ENCODE assay signal across 8 cellular contexts in the genomic region with DNA sequence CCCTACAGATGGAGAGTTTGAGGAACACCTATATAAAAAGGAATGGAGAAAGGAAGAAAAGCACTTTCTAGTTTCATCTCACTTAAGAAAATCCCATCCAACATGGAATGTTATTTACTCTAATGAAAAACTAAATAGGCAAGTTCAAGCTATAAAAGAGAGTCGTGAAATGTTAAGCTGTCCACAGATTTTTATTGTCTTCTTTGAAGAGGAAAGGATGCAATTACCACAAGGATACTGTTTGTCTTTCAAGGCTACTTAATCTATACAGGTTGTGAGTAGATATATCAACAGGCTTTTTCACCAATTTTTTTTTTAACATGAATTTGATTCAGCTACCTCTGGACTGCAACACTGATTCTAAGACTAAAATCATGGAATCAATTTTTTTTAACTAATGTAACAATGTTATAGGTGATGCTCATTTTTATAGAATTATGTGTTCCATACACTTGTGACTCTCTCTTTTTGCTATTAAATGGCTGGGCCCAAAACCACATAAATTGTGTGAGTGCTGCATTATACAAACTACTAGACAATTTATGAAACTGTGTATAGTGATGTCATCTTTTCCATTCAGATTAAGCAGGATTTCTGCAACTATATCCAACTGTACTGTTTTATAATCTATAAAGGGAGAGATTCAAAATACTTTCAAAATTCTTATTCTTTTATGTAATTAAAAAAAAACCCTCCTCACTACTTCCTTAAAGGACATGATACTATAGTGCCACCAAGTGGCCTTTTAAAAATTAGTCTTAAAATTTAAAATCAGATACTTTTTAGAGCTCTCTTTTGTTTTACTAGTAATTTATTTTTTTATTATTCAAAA. TPM values are rescaled to one million over a fixed set of nuclear protein-coding genes. Genes with fewer than 3 reads are reported as not detected.
DNase-seq lines count a peak whose midpoint lies in the region; ATAC-seq and TF ChIP-seq lines count a peak whose summit lies in the region.

No MANE protein-coding gene starts in this region.

- H3K4me1 ChIP-seq in endodermal cell (ENCODE audit: control insufficient read depth, insufficient read depth, low read length), result no peaks in the 10 kb centered on the region

- H3K9me3 Mint-ChIP-seq in endodermal cell (no peaks in the 10 kb centered on the region), neural crest cell (no peaks in the 10 kb centered on the region)

- TF ChIP-seq CTCF in AG09319 (IDR thresholded peaks at IDR 0.05; ENCODE audit: low read depth, low read length) (peak; percentile 38), endodermal cell (conservative IDR thresholded peaks at IDR 0.05) (peak; percentile 96), neural crest cell (conservative IDR thresholded peaks at IDR 0.05) (peak; percentile 88)

- H3K27me3 Mint-ChIP-seq in endodermal cell (ENCODE audit: insufficient read depth) (no peaks in the 10 kb centered on the region), neural crest cell (ENCODE audit: low read depth) (no peaks in the 10 kb centered on the region)

- no peak for ATAC-seq in GM19328 (IDR thresholded peaks at IDR 0.05; ENCODE audit: unreplicated experiment)
- ATAC-seq in GM21367 (IDR thresholded peaks at IDR 0.05; ENCODE audit: unreplicated experiment), result no peak
- ATAC-seq in HG02571 (IDR thresholded peaks at IDR 0.05; ENCODE audit: unreplicated experiment), result no peak

- H3K9ac ChIP-seq in endodermal cell (ENCODE audit: extremely low read depth, low read length, poor library complexity, severe bottlenecking), result no peak overlapping the region

- peaks cover 59% of the 10 kb centered on the region for H3K36me3 ChIP-seq in endodermal cell (ENCODE audit: control insufficient read depth, insufficient read depth, low read length)

- H3K36me3 Mint-ChIP-seq in endodermal cell (ENCODE audit: low read depth) (peaks cover 36% of the 10 kb centered on the region), neural crest cell (ENCODE audit: low read depth) (peaks cover 3% of the 10 kb centered on the region)

- no peak overlapping the region for H3K27ac ChIP-seq in endodermal cell (ENCODE audit: low read depth, low read length)

- H3K4me3 Mint-ChIP-seq in endodermal cell, result no peak overlapping the region
- H3K4me3 Mint-ChIP-seq in neural crest cell, result no peak overlapping the region

- H3K27me3 ChIP-seq in endodermal cell (ENCODE audit: control insufficient read depth, insufficient read depth, low read length, poor library complexity, severe bottlenecking), result no peaks in the 10 kb centered on the region

- no peaks in the 10 kb centered on the region for H3K9me3 ChIP-seq in endodermal cell (ENCODE audit: control insufficient read depth, low read length)

- H3K27ac Mint-ChIP-seq in endodermal cell, result no peak overlapping the region
- H3K27ac Mint-ChIP-seq in neural crest cell (ENCODE audit: unreplicated experiment), result no peak overlapping the region

- 94 to 100% methylated on average over 1 of the region's 1 CpG for WGBS in endodermal cell (ENCODE audit: insufficient coverage in 1 of 2, insufficient read length in 1 of 2), 2 experiments

- no peaks in the 10 kb centered on the region for H3K4me1 Mint-ChIP-seq in endodermal cell
- no peaks in the 10 kb centered on the region for H3K4me1 Mint-ChIP-seq in neural crest cell

- DNase-seq in AG09319 (ENCODE audit: extremely low read depth, low read depth), result peak; percentile 19
- peak; percentile 68 for DNase-seq in HT-29 (ENCODE audit: low spot score)
- peak; percentile 73 for DNase-seq in OCI-M1 (lab: John Stamatoyannopoulos, UW)
- no peak for DNase-seq in endodermal cell
- no peak for DNase-seq in neural crest cell (ENCODE audit: low read depth, low spot score)

- H3K4me3 ChIP-seq in endodermal cell (ENCODE audit: low read length), result no peak overlapping the region

RNA-seq across cellular contexts. Expression of a gene that starts 26.7 kb away (rescaled TPM):
- 20.2 and 22.3 TPM in 2 replicates for total RNA-seq in HT-29 (2014; rRNA removed; shearing (Covaris generic))
- 10 to 100 TPM; 20.3 to 31.0 TPM for total RNA-seq in endodermal cell
- 3.8 TPM for polyA plus RNA-seq in endodermal cell (2013, experiment 1 of 2)
- 4.1 TPM for polyA plus RNA-seq in endodermal cell (2013, experiment 2 of 2)
- total RNA-seq in neural crest cell, result 7.6 and 8.0 TPM in 2 replicates

Comparison
In these comparisons a context has a peak if more than half of its experiments do, and no peak if none do; other contexts are left out.
1. DNase-seq: peak in AG09319 (single experiment), HT-29 (single experiment) and OCI-M1 (single experiment); none in endodermal cell (single experiment) and neural crest cell (single experiment).
2. CTCF ChIP-seq: peak in every context shown above with its lines; median percentile 96 in endodermal cell; 88 in neural crest cell; 38 in AG09319.